10 cellular contexts compared by ENCODE assay signal in genomic region chr16:66357523-66357928, GRCh38. TPM values are rescaled to one million over a fixed set of nuclear protein-coding genes. Genes with fewer than 3 reads are reported as not detected.
DNase-seq lines count a peak whose midpoint lies in the region; ATAC-seq, FAIRE-seq and TF ChIP-seq lines count a peak whose summit lies in the region.
"Had no signal": no experiment of that assay in that cellular context is flagged by ENCODE, and none has a peak within 500 bp of the region (broad histone marks: within the 10 kb centered on the region; RNA-seq: fewer than 3 reads in every experiment).

No MANE protein-coding gene starts in this region.

- H3K27ac ChIP-seq in PC-9, result no peak overlapping the region
- H3K27ac ChIP-seq in left lung, result peak overlapping the region in 1 of 2 donors; percentile 74
- H3K27ac ChIP-seq: BLaER1 treated with 17β-estradiol and CSF1 and Interleukin-3, amounts not matched to agents 10 nM and 100 nM had no signal

- no TSS peak for BruUV-seq in PC-9 (replicated peaks; lab: Mats Ljungman, UMichigan)

- no peaks in the 10 kb centered on the region for H4K20me1 ChIP-seq in PC-9 (ENCODE audit: insufficient read depth)
- H4K20me1 ChIP-seq: BLaER1 treated with 17β-estradiol and CSF1 and Interleukin-3, amounts not matched to agents 10 nM and 100 nM had no signal

- POLR2A ChIA-PET in PC-9 (lab: Charles Lee; ENCODE audit: unreplicated experiment), result interaction anchor here (0.7 kb wide), 1 partner anchor 361 kb away, joined by 3 read pairs; no protein-coding TSS in a partner anchor

- H3K9me2 ChIP-seq in PC-9 (ENCODE audit: insufficient read depth), result no peaks in the 10 kb centered on the region

- H3F3A ChIP-seq in PC-9 (ENCODE audit: insufficient read depth, low read depth), result peaks cover 25% of the 10 kb centered on the region

- ATAC-seq in left lung (peak; percentile 73), HG03565 (IDR thresholded peaks at IDR 0.05; ENCODE audit: unreplicated experiment) (no peak)

- intact Hi-C loops in PC-9 (cut with micrococcal nuclease; ENCODE audit: unreplicated experiment) (loop anchor here (1.0 to 2.0 kb wide), 3 partner anchors 25 to 126 kb away; no protein-coding TSS in a partner anchor), left lung (cut with DNase I) (no loop called here)

- no peaks in the 10 kb centered on the region for H3K36me3 Mint-ChIP-seq in chondrocyte (ENCODE audit: low read depth)
- H3K36me3 Mint-ChIP-seq: activated naive CD8-positive, alpha-beta T cell had no signal

- H3K9me3 ChIP-seq in PC-9 (ENCODE audit: insufficient read depth, low read depth) (no peaks in the 10 kb centered on the region), left lung (no peaks in the 10 kb centered on the region)
- H3K9me3 ChIP-seq: BLaER1 treated with 17β-estradiol and CSF1 and Interleukin-3, amounts not matched to agents 10 nM and 100 nM had no signal

- DNase-seq in NCI-H1417 (lab: John Stamatoyannopoulos, UW) (peak; percentile 15 to 64 (median 44)), NCI-H1417 treated with DMSO at 0.1 percent for 48 hours (lab: John Stamatoyannopoulos, UW) (no peak), HPDE6-E6E7 (ENCODE audit: extremely low spot score) (peak; percentile 78), PC-9 (peak; percentile 59 to 68), chondrocyte (ENCODE audit: low spot score) (no peak), left lung (no peak), urothelium cell line (ENCODE audit: low spot score) (peak; percentile 74)

- H3K4me3 ChIP-seq in PC-9 (no peak overlapping the region), left lung (no peak overlapping the region)
- H3K4me3 ChIP-seq: BLaER1 treated with 17β-estradiol and CSF1 and Interleukin-3, amounts not matched to agents 10 nM and 100 nM had no signal

- H2AFZ ChIP-seq in PC-9, result no peak overlapping the region

- peaks cover 21% of the 10 kb centered on the region for H3K4me1 Mint-ChIP-seq in chondrocyte (ENCODE audit: low read depth)

- peak overlapping the region; percentile 46 for H3K27ac Mint-ChIP-seq in chondrocyte (ENCODE audit: unreplicated experiment)
- H3K27ac Mint-ChIP-seq: activated naive CD8-positive, alpha-beta T cell had no signal

- no peaks in the 10 kb centered on the region for H3K27me3 ChIP-seq in PC-9 (ENCODE audit: insufficient read depth, low read depth)
- peaks cover 0 to 7% of the 10 kb centered on the region in 2 donors for H3K27me3 ChIP-seq in left lung
- H3K27me3 ChIP-seq: BLaER1 treated with 17β-estradiol and CSF1 and Interleukin-3, amounts not matched to agents 10 nM and 100 nM had no signal

- peaks cover 5% of the 10 kb centered on the region for H3K27me3 Mint-ChIP-seq in chondrocyte (ENCODE audit: low read depth)

- H3K36me3 ChIP-seq in PC-9 (ENCODE audit: low read depth) (no peaks in the 10 kb centered on the region), left lung (no peaks in the 10 kb centered on the region)
- H3K36me3 ChIP-seq: BLaER1 treated with 17β-estradiol and CSF1 and Interleukin-3, amounts not matched to agents 10 nM and 100 nM had no signal

- H3K4me1 ChIP-seq in PC-9 (replicated peaks; ENCODE audit: insufficient read depth) (peaks cover 36% of the 10 kb centered on the region), left lung (peaks cover 9 to 27% of the 10 kb centered on the region in 2 donors)

- no peak overlapping the region for H3K4me3 Mint-ChIP-seq in chondrocyte (ENCODE audit: unreplicated experiment)
- H3K4me3 Mint-ChIP-seq: activated naive CD8-positive, alpha-beta T cell had no signal

- CTCF ChIA-PET in PC-9 (lab: Charles Lee), result interaction anchor here (0.7 to 1.7 kb wide), 4 partner anchors 10 to 303 kb away, joined by 3 to 6 read pairs (median 3); no protein-coding TSS in a partner anchor

- no peak overlapping the region for H3K4me2 ChIP-seq in PC-9

- TF ChIP-seq CTCF in PC-9 (conservative IDR thresholded peaks at IDR 0.05), result peak; percentile 85
- peak; percentile 89 for TF ChIP-seq CTCF in chondrocyte (IDR thresholded peaks at IDR 0.05)
- TF ChIP-seq CTCF in left lung (IDR thresholded peaks at IDR 0.05), result peak; percentile 71 to 80

- no peak for FAIRE-seq in urothelium cell line (lab: Jason Lieb, UNC)

- peaks cover under 1% of the 10 kb centered on the region for H3K9me3 Mint-ChIP-seq in chondrocyte (ENCODE audit: low read depth)

- H3K79me2 ChIP-seq in PC-9 (ENCODE audit: low read depth), result no peaks in the 10 kb centered on the region

RNA-seq across cellular contexts. Expression of gene CDH5, which starts 9.0 kb away (rescaled TPM):
- 2.4 and 3.6 TPM in 2 replicates for total RNA-seq in PC-9 (2021)
- not detected in 3 replicates for total RNA-seq in chondrocyte
- total RNA-seq in left lung, result 10 to 100 TPM; 77.2 to 86.5 TPM

Comparison
In these comparisons a context has a peak if more than half of its experiments do, and no peak if none do; other contexts are left out.
1. DNase-seq: peak in NCI-H1417 (3 of 3), HPDE6-E6E7 (single experiment), PC-9 (2 of 2) and urothelium cell line (single experiment); none in NCI-H1417 treated with DMSO at 0.1 percent for 48 hours (single experiment), chondrocyte (single experiment) and left lung (0 of 2).
2. RNA of gene CDH5, which starts 9.0 kb away (total RNA-seq): 77.2 to 86.5 TPM in left lung; 2.4 to 3.6 TPM in PC-9 and not detected in chondrocyte; every median in the first group is over 10 times any median in the second.
3. Peak in every context shown above with its lines, with median percentiles within 50 percentile points of each other: CTCF ChIP-seq.